ENCODE assay signal across 26 cellular contexts in the genomic region with DNA sequence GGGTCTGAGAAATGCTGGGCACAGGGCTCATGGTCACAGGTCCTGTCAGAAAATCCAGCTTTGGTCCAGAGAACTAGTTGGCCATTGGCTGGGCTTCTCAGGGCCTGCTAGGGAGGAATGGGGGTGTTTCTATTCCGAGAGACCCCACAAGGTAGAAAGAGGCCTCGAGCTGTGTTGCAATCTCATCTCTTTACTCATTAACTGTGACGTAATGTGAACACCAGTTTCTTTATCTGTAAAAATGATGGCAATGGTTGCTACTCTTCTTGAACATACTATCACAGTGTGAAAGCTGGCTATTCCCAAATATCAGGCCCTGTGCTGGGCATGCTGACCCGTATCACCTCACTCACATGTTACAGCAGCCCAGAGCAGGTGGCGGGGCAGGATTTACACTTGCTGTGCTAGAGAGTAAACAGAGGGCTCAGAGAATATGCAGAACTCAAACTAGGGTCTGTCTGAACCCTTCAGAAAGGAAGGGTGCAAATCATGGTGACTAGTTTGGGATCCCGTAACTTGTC. TPM values are rescaled to one million over a fixed set of nuclear protein-coding genes. Genes with fewer than 3 reads are reported as not detected.
A peak's percentile ranks its signal among the peaks of the same experiment; 100 is the strongest.
DNase-seq lines count a peak whose midpoint lies in the region; ATAC-seq, FAIRE-seq and TF ChIP-seq lines count a peak whose summit lies in the region.
"Had no signal": no experiment of that assay in that cellular context is flagged by ENCODE, and none has a peak within 500 bp of the region (broad histone marks: within the 10 kb centered on the region; RNA-seq: fewer than 3 reads in every experiment).

No MANE protein-coding gene starts in this region.

- H3K27ac ChIP-seq in left ventricle myocardium inferior (replicated peaks) (no peak overlapping the region), K562 (ENCODE audit: extremely low read depth, low read depth, low read length) (no peak overlapping the region), right lobe of liver (peak overlapping the region in 1 of 3 donors; percentile 24), A673 (ENCODE audit: low read depth, low read length, poor library complexity, severe bottlenecking) (no peak overlapping the region)
- H3K27ac ChIP-seq: BLaER1, breast epithelium, psoas muscle had no signal

- 76% methylated on average over 6 of the region's 6 CpGs for WGBS in K562 (ENCODE audit: insufficient coverage, low coverage, missing lambda C conversion rate)
- WGBS in right lobe of liver (ENCODE audit: insufficient coverage, low coverage, low lambda C conversion rate, missing lambda C conversion rate): 61% methylated on average over 6 of the region's 6 CpGs

- H2AFZ ChIP-seq in K562 (ENCODE audit: low read depth, low read length): no peak overlapping the region

- peaks cover 11% of the 10 kb centered on the region; the same call in 1 of the 2 replicates for H4K20me1 ChIP-seq in K562 (replicated peaks; ENCODE audit: control insufficient read depth, insufficient read depth, low read length)
- H4K20me1 ChIP-seq: BLaER1 had no signal

- TF ChIP-seq EP300 in K562 (IDR thresholded peaks at IDR 0.05; ENCODE audit: low read length): no peak

- CTCF ChIA-PET in K562 (lab: Yijun Ruan, JAX; ENCODE audit: low intra/inter-chr PET ratio): no interaction called here
- CTCF ChIA-PET in A673 (lab: Charles Lee): no interaction called here

- POLR2A ChIA-PET in K562 (lab: Yijun Ruan, JAX): interaction anchor here (0.7 to 1.1 kb wide), 2 partner anchors 63 to 127 kb away, joined by 3 to 4 read pairs; no protein-coding TSS in a partner anchor
- POLR2A ChIA-PET in A673 (lab: Charles Lee; ENCODE audit: low non-redundant PET): no interaction called here

- H3K4me1 ChIP-seq in left ventricle myocardium inferior (peaks cover 64% of the 10 kb centered on the region), K562 (replicated peaks in 1 of 2; ENCODE audit: control insufficient read depth in 2 of 2, insufficient read depth in 2 of 2, low read length in 2 of 2) (peaks cover 17 to 20% of the 10 kb centered on the region in 2 experiments), right lobe of liver (peaks cover 0 to 12% (median 0%) of the 10 kb centered on the region in 4 donors), A673 (ENCODE audit: insufficient read depth, low read length, poor library complexity, severe bottlenecking) (peaks cover 21% of the 10 kb centered on the region)
- H3K4me1 ChIP-seq: HAP-1 had no signal

- DNase-seq in Right ventricle myocardium inferior (ENCODE audit: missing footprints) (peak; percentile 62), left ventricle myocardium inferior (no peak), K562 (ENCODE audit: extremely low read depth in 1 of 4, low spot score in 3 of 4) (no peak), right lobe of liver (no peak), A673 (ENCODE audit: low spot score) (no peak), NCI-H345 treated with DMSO at 0.1 percent for 48 hours (lab: John Stamatoyannopoulos, UW; ENCODE audit: unreplicated experiment) (no peak), activated T-cell treated with anti-CD3 and anti-CD28 coated beads for 4 hours (no peak), LoVo (ENCODE audit: low spot score) (no peak)
- DNase-seq: activated CD4-positive, CD25-positive, alpha-beta regulatory T cell; activated naive CD4-positive, alpha-beta T cell treated with anti-CD3 and anti-CD28 coated beads, Interleukin-2, amount 10 ng/mL, durations not matched to agents 7 days and 5 days; amygdala; effector CD4-positive, alpha-beta T cell; GF-D8; KBM-7; kidney glomerular epithelial cell; NCI-H1694 treated with DMSO at 0.1 percent for 48 hours; NCI-H524 treated with DMSO at 0.1 percent for 48 hours; psoas muscle; SIG-M5; stimulated activated naive CD4-positive, alpha-beta T cell treated with Interleukin-2 at 50 U/mL for 16 hours; uterus had no signal

- in situ Hi-C loops in K562 (cut with MboI): no loop called here

- H3K4me3 ChIP-seq in left ventricle myocardium inferior (no peak overlapping the region), K562 (no peak overlapping the region), right lobe of liver (no peak overlapping the region), A673 (ENCODE audit: low read depth, low read length, poor library complexity, severe bottlenecking) (no peak overlapping the region)
- H3K4me3 ChIP-seq: BLaER1, breast epithelium, HAP-1, psoas muscle, uterus had no signal

- H3K9ac ChIP-seq in K562 (ENCODE audit: insufficient read depth in 1 of 2, low read depth in 2 of 2, low read length in 2 of 2): no peak overlapping the region
- H3K9ac ChIP-seq: BLaER1 had no signal

- BruUV-seq in K562 (replicated peaks; lab: Mats Ljungman, UMichigan) (no TSS peak), A673 (replicated peaks; lab: Mats Ljungman, UMichigan) (no TSS peak)

- H3K9me3 ChIP-seq in left ventricle myocardium inferior (replicated peaks) (no peaks in the 10 kb centered on the region), K562 (replicated peaks; ENCODE audit: control insufficient read depth, insufficient read depth, low read depth, low read length) (no peaks in the 10 kb centered on the region), right lobe of liver (no peaks in the 10 kb centered on the region), A673 (ENCODE audit: low read depth, low read length, poor library complexity, severe bottlenecking) (no peaks in the 10 kb centered on the region)
- H3K9me3 ChIP-seq: BLaER1, breast epithelium, HAP-1, psoas muscle, uterus had no signal

- no peak for FAIRE-seq in K562 (lab: Jason Lieb, UNC)
- FAIRE-seq: A204.1, colon had no signal

- intact Hi-C loops in Right ventricle myocardium inferior (cut with DNase I): no loop called here
- intact Hi-C loops in left ventricle myocardium inferior (cut with micrococcal nuclease): loop anchor here (10.0 kb wide), 1 partner anchor 125 kb away; a partner anchor contains a TSS
- intact Hi-C loops in K562 (cut with micrococcal nuclease): no loop called here
- intact Hi-C loops in right lobe of liver (cut with DNase I): no loop called here
- intact Hi-C loops in A673 (cut with micrococcal nuclease; ENCODE audit: unreplicated experiment): no loop called here

- H3K36me3 ChIP-seq in left ventricle myocardium inferior: no peaks in the 10 kb centered on the region
- no peaks in the 10 kb centered on the region for H3K36me3 ChIP-seq in K562 (ENCODE audit: control insufficient read depth, insufficient read depth, low read length)
- peaks cover 0 to 10% (median 2%) of the 10 kb centered on the region in 4 donors for H3K36me3 ChIP-seq in right lobe of liver
- H3K36me3 ChIP-seq in A673 (ENCODE audit: insufficient read depth, low read length, poor library complexity, severe bottlenecking): no peaks in the 10 kb centered on the region
- H3K36me3 ChIP-seq: BLaER1, breast epithelium, HAP-1, uterus had no signal

- H3K27me3 ChIP-seq in left ventricle myocardium inferior (ENCODE audit: low read depth) (no peaks in the 10 kb centered on the region), K562 (ENCODE audit: control insufficient read depth in 2 of 2, insufficient read depth in 2 of 2, low read length in 2 of 2) (no peaks in the 10 kb centered on the region), right lobe of liver (no peaks in the 10 kb centered on the region), A673 (replicated peaks; ENCODE audit: insufficient read depth, low read depth, low read length, poor library complexity) (no peaks in the 10 kb centered on the region)
- H3K27me3 ChIP-seq: BLaER1, breast epithelium, uterus had no signal

- H3K9me1 ChIP-seq in K562 (ENCODE audit: control insufficient read depth, insufficient read depth, low read length): peaks cover 4% of the 10 kb centered on the region

- TF ChIP-seq CTCF in left ventricle myocardium inferior (IDR thresholded peaks at IDR 0.05; ENCODE audit: borderline replicate concordance) (no peak), K562 (IDR thresholded peaks at IDR 0.05 in 2 of 3, conservative IDR thresholded peaks at IDR 0.05 in 1 of 3; ENCODE audit: insufficient read depth in 2 of 3, low read depth in 1 of 3, low read length in 3 of 3) (no peak), right lobe of liver (IDR thresholded peaks at IDR 0.05) (no peak), A673 (conservative IDR thresholded peaks at IDR 0.05; ENCODE audit: low read depth, low read length) (no peak)

- no peak for TF ChIP-seq RAD21 in K562 (CRISPR knock-in tag; conservative IDR thresholded peaks at IDR 0.05 in 1 of 2, IDR thresholded peaks at IDR 0.05 in 1 of 2)

- ATAC-seq in Right ventricle myocardium inferior (no peak), K562 (no peak), right lobe of liver (peak in 3 of 4 donors; percentile 18 to 40 (median 25))
- ATAC-seq: psoas muscle had no signal

- TF ChIP-seq POLR2A in K562 (conservative IDR thresholded peaks at IDR 0.05) (no peak), right lobe of liver (IDR thresholded peaks at IDR 0.05) (no peak)

- H3K4me2 ChIP-seq in K562 (ENCODE audit: insufficient read depth, low read length): no peak overlapping the region
- H3K4me2 ChIP-seq: BLaER1 had no signal

- H3K79me2 ChIP-seq in K562 (ENCODE audit: control insufficient read depth, insufficient read depth, low read length): no peaks in the 10 kb centered on the region

RNA-seq across cellular contexts. Expression of a gene that starts 35.7 kb away (rescaled TPM):
- total RNA-seq in Right ventricle myocardium inferior (22.0 TPM), left ventricle myocardium inferior (21.4 TPM), K562 (2014; rRNA removed) (24.5 and 28.0 TPM in 2 replicates), K562 (2014; rRNA removed; fragmentation: Illumina TruSeq; extraction: Trizol) (40.7 and 44.2 TPM in 2 replicates), K562 (2015; rRNA removed; fragmentation: Illumina TruSeq; extraction: Trizol) (39.3 and 39.5 TPM in 2 replicates), K562 (2021) (31.5 and 32.9 TPM in 2 replicates), right lobe of liver (10 to 100 TPM in 2 of 6 experiments, 1 to 10 TPM in 4; 5.4 to 10.1 (median 7.9) TPM), A673 (2021) (36.3 and 40.8 TPM in 2 replicates)
- total RNA-seq in K562 (2011; cell fraction: chromatin; rRNA removed; ENCODE audit: low replicate concordance): 40.8 and 61.0 TPM in 2 replicates
- 32.4 and 33.6 TPM in 2 replicates for total RNA-seq in K562 (2011; cell fraction: nucleolus; rRNA removed)
- total RNA-seq in K562 (2011; cell fraction: nucleoplasm; rRNA removed): 35.0 and 43.8 TPM in 2 replicates
- polyA plus RNA-seq in K562 (2011; rRNA removed) (30.6 and 37.0 TPM in 2 replicates), K562 (2014; fragmentation: Illumina TruSeq; extraction: Trizol) (23.2 and 23.5 TPM in 2 replicates), K562 (2014; fragmentation: Nextera tagmentation; extraction: Ambion mirVana) (10 to 100 TPM in 1 of 2 experiments, 1 to 10 TPM in 1; 9.1 to 10.6 TPM), K562 (2014; rRNA removed) (18.7 and 22.3 TPM in 2 replicates)
- polyA plus RNA-seq in K562 (2011; cell fraction: cytosol; rRNA removed): 19.0 and 25.4 TPM in 2 replicates
- polyA plus RNA-seq in K562 (2011; cell fraction: nucleus; rRNA removed): 16.1 and 21.9 TPM in 2 replicates
- 9.9 and 15.1 TPM in 2 replicates for polyA plus RNA-seq in K562 (2012)
- 78.5 and 79.6 TPM in 2 replicates for polyA minus RNA-seq in K562 (2011; rRNA and poly(A)+ RNA removed)
- 19.4 and 29.1 TPM in 2 replicates for polyA minus RNA-seq in K562 (2011; cell fraction: cytosol; rRNA and poly(A)+ RNA removed)
- polyA minus RNA-seq in K562 (2011; cell fraction: nucleus; rRNA and poly(A)+ RNA removed): 15.5 and 23.4 TPM in 2 replicates

Comparison
In these comparisons a context has a peak if more than half of its experiments do, and no peak if none do; other contexts are left out.
1. ATAC-seq: peak in right lobe of liver (3 of 4); none in Right ventricle myocardium inferior (single experiment) and K562 (single experiment).